1 cellular context compared by ENCODE assay signal in genomic region chr16:30488764-30489595, GRCh38.
TF ChIP-seq lines count a peak whose summit lies in the region.

No MANE protein-coding gene starts in this region.

TF ChIP-seq in HepG2, 621 proteins besides CTCF, POLR2A, EP300 and RAD21 (continued from another document and continues in another):
- TF ChIP-seq FUBP1 (CRISPR knock-in tag; IDR thresholded peaks at IDR 0.05; ENCODE audit: borderline replicate concordance): no peak
- TF ChIP-seq ISL2 (CRISPR knock-in tag; IDR thresholded peaks at IDR 0.05): peak; percentile 67; the same call in 1 of the 2 replicates
- TF ChIP-seq CREB3 (CRISPR knock-in tag; IDR thresholded peaks at IDR 0.05): peak; percentile 31; the same call in 1 of the 2 replicates
- no peak for TF ChIP-seq ZNF484 (CRISPR knock-in tag; IDR thresholded peaks at IDR 0.05; ENCODE audit: borderline replicate concordance, low read depth)
- TF ChIP-seq SUZ12 (IDR thresholded peaks at IDR 0.05; ENCODE audit: low read depth, low read length): no peak
- no peak for TF ChIP-seq CC2D1A (CRISPR knock-in tag; IDR thresholded peaks at IDR 0.05)
- TF ChIP-seq POGK (CRISPR knock-in tag; conservative IDR thresholded peaks at IDR 0.05): 0 out of 2 replicates have a peak, but pooled peaks have one; percentile 28
- TF ChIP-seq ZNF609 (CRISPR knock-in tag; IDR thresholded peaks at IDR 0.05; ENCODE audit: borderline replicate concordance): no peak; the same call in 1 of the 2 replicates
- no peak for TF ChIP-seq ZNF329 (CRISPR knock-in tag; IDR thresholded peaks at IDR 0.05; ENCODE audit: low read depth)
- peak; percentile 61; the same call in 1 of the 2 replicates for TF ChIP-seq ZNF430 (CRISPR knock-in tag; IDR thresholded peaks at IDR 0.05)
- TF ChIP-seq ARNT2 (CRISPR knock-in tag; IDR thresholded peaks at IDR 0.05; ENCODE audit: low read depth): no peak
- no peak; the same call in 1 of the 2 replicates for TF ChIP-seq NFKBIZ (CRISPR knock-in tag; IDR thresholded peaks at IDR 0.05)
- TF ChIP-seq KLF15 (CRISPR knock-in tag; IDR thresholded peaks at IDR 0.05; ENCODE audit: borderline replicate concordance): no peak
- no peak for TF ChIP-seq ZSCAN5A (CRISPR knock-in tag; IDR thresholded peaks at IDR 0.05; ENCODE audit: borderline replicate concordance)
- peak; percentile 58; the same call in 1 of the 2 replicates for TF ChIP-seq NFKB2 (CRISPR knock-in tag; IDR thresholded peaks at IDR 0.05; ENCODE audit: borderline replicate concordance)
- TF ChIP-seq ZFP36L1 (CRISPR knock-in tag; IDR thresholded peaks at IDR 0.05): no peak
- no peak for TF ChIP-seq LCORL (IDR thresholded peaks at IDR 0.05)
- peak; percentile 78 for TF ChIP-seq LCORL (CRISPR knock-in tag; IDR thresholded peaks at IDR 0.05)
- TF ChIP-seq RERE (CRISPR knock-in tag; IDR thresholded peaks at IDR 0.05; ENCODE audit: low read depth): no peak
- no peak for TF ChIP-seq TBP (CRISPR knock-in tag; IDR thresholded peaks at IDR 0.05)
- TF ChIP-seq ZBED4 (CRISPR knock-in tag; IDR thresholded peaks at IDR 0.05; ENCODE audit: borderline replicate concordance): no peak
- TF ChIP-seq MAZ (IDR thresholded peaks at IDR 0.05; ENCODE audit: borderline replicate concordance, low read depth, low read length): no peak
- TF ChIP-seq MAZ (CRISPR knock-in tag; IDR thresholded peaks at IDR 0.05; ENCODE audit: low read depth): peak; percentile 44; the same call in 1 of the 2 replicates
- TF ChIP-seq CBX5 (CRISPR knock-in tag; IDR thresholded peaks at IDR 0.05; ENCODE audit: borderline replicate concordance): peak; percentile 64; the same call in 1 of the 2 replicates
- no peak for TF ChIP-seq ZNF678 (CRISPR knock-in tag; IDR thresholded peaks at IDR 0.05)
- TF ChIP-seq ZNF770 (CRISPR knock-in tag; IDR thresholded peaks at IDR 0.05): peak; percentile 99
- TF ChIP-seq KAT7 (CRISPR knock-in tag; IDR thresholded peaks at IDR 0.05; ENCODE audit: borderline replicate concordance): peak; percentile 68; the same call in 1 of the 2 replicates
- TF ChIP-seq ATF5 (CRISPR knock-in tag; IDR thresholded peaks at IDR 0.05; ENCODE audit: low read depth): no peak
- no peak for TF ChIP-seq ZNF282 (IDR thresholded peaks at IDR 0.05; ENCODE audit: partially characterized antibody)
- no peak for TF ChIP-seq ZNF7 (CRISPR knock-in tag; IDR thresholded peaks at IDR 0.05)
- peak; percentile 88 for TF ChIP-seq GATAD2A (CRISPR knock-in tag; IDR thresholded peaks at IDR 0.05)
- no peak for TF ChIP-seq NFYB (CRISPR knock-in tag; IDR thresholded peaks at IDR 0.05)
